1 cellular context compared by ENCODE assay signal in the genomic region with DNA sequence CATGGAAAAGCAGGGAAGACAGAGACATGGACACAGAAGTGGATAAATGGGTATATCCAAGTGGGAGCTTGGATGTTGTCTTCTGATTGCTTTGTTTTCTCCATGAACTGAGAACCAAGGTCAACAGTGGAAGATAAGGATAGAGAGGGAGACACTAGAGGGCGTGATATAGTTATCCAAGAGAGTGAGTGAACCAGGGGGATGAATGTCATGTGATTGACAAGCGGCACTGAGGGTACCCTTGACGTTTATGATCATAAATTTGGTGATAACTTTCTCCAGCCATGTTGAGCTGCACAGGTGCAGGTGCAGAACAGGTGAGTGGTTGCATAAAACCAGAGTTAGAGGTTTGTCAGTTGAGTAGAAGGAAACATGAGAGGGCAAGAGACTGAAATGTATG.
TF ChIP-seq lines count a peak whose summit lies in the region.

No MANE protein-coding gene starts in this region.

TF ChIP-seq in HepG2, 621 proteins besides CTCF, POLR2A, EP300 and RAD21:
- TF ChIP-seq ZNF549 (CRISPR knock-in tag; IDR thresholded peaks at IDR 0.05) (no peak), FOXA1 (IDR thresholded peaks at IDR 0.05) (no peak), FOXA1 (CRISPR knock-in tag; IDR thresholded peaks at IDR 0.05) (peak; percentile 27; the same call in 1 of the 2 replicates), ZNF713 (CRISPR knock-in tag; IDR thresholded peaks at IDR 0.05) (no peak), ZZZ3 (CRISPR knock-in tag; IDR thresholded peaks at IDR 0.05; ENCODE audit: borderline replicate concordance) (no peak), KDM1A (CRISPR knock-in tag; IDR thresholded peaks at IDR 0.05) (no peak), ZNF644 (CRISPR knock-in tag; IDR thresholded peaks at IDR 0.05; ENCODE audit: low read depth) (0 out of 2 replicates have a peak, but pooled peaks have one; percentile 35), NR2C2 (CRISPR knock-in tag; IDR thresholded peaks at IDR 0.05; ENCODE audit: borderline replicate concordance) (no peak), ZNF7 (CRISPR knock-in tag; IDR thresholded peaks at IDR 0.05) (peak; percentile 75; the same call in 1 of the 2 replicates), GATAD2A (CRISPR knock-in tag; IDR thresholded peaks at IDR 0.05) (0 out of 2 replicates have a peak, but pooled peaks have one; percentile 30), CENPX (CRISPR knock-in tag; IDR thresholded peaks at IDR 0.05) (no peak), KMT2B (CRISPR knock-in tag; IDR thresholded peaks at IDR 0.05) (no peak), ZNF619 (CRISPR knock-in tag; IDR thresholded peaks at IDR 0.05) (no peak), SOX5 (CRISPR knock-in tag; IDR thresholded peaks at IDR 0.05; ENCODE audit: borderline replicate concordance) (no peak), STAG1 (CRISPR knock-in tag; IDR thresholded peaks at IDR 0.05) (peak; percentile 76), ZFYVE20 (CRISPR knock-in tag; IDR thresholded peaks at IDR 0.05; ENCODE audit: borderline replicate concordance, low read depth) (no peak), RXRB (CRISPR knock-in tag; IDR thresholded peaks at IDR 0.05; ENCODE audit: borderline replicate concordance) (peak; percentile 37; the same call in 1 of the 2 replicates), KLF13 (CRISPR knock-in tag; IDR thresholded peaks at IDR 0.05) (no peak), HCFC1 (IDR thresholded peaks at IDR 0.05; ENCODE audit: low read depth, low read length) (no peak), FLYWCH1 (CRISPR knock-in tag; IDR thresholded peaks at IDR 0.05) (no peak), FOXK1 (CRISPR knock-in tag; IDR thresholded peaks at IDR 0.05; ENCODE audit: borderline replicate concordance, low read depth) (peak; percentile 51; the same call in 1 of the 2 replicates), IRX3 (CRISPR knock-in tag; IDR thresholded peaks at IDR 0.05; ENCODE audit: borderline replicate concordance, low read depth) (no peak), THAP11 (CRISPR knock-in tag; IDR thresholded peaks at IDR 0.05) (0 out of 2 replicates have a peak, but pooled peaks have one; percentile 28), ZNF10 (CRISPR knock-in tag; IDR thresholded peaks at IDR 0.05; ENCODE audit: borderline replicate concordance, low read depth) (no peak), NFE2L1 (CRISPR knock-in tag; IDR thresholded peaks at IDR 0.05; ENCODE audit: borderline replicate concordance) (no peak)
- TF ChIP-seq, protein P1, sequence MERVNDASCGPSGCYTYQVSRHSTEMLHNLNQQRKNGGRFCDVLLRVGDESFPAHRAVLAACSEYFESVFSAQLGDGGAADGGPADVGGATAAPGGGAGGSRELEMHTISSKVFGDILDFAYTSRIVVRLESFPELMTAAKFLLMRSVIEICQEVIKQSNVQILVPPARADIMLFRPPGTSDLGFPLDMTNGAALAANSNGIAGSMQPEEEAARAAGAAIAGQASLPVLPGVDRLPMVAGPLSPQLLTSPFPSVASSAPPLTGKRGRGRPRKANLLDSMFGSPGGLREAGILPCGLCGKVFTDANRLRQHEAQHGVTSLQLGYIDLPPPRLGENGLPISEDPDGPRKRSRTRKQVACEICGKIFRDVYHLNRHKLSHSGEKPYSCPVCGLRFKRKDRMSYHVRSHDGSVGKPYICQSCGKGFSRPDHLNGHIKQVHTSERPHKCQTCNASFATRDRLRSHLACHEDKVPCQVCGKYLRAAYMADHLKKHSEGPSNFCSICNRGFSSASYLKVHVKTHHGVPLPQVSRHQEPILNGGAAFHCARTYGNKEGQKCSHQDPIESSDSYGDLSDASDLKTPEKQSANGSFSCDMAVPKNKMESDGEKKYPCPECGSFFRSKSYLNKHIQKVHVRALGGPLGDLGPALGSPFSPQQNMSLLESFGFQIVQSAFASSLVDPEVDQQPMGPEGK (CRISPR knock-in tag; IDR thresholded peaks at IDR 0.05): no peak
- TF ChIP-seq, protein P2, sequence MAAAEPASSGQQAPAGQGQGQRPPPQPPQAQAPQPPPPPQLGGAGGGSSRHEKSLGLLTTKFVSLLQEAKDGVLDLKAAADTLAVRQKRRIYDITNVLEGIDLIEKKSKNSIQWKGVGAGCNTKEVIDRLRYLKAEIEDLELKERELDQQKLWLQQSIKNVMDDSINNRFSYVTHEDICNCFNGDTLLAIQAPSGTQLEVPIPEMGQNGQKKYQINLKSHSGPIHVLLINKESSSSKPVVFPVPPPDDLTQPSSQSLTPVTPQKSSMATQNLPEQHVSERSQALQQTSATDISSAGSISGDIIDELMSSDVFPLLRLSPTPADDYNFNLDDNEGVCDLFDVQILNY (CRISPR knock-in tag; conservative IDR thresholded peaks at IDR 0.05): no peak
- TF ChIP-seq, protein P3, sequence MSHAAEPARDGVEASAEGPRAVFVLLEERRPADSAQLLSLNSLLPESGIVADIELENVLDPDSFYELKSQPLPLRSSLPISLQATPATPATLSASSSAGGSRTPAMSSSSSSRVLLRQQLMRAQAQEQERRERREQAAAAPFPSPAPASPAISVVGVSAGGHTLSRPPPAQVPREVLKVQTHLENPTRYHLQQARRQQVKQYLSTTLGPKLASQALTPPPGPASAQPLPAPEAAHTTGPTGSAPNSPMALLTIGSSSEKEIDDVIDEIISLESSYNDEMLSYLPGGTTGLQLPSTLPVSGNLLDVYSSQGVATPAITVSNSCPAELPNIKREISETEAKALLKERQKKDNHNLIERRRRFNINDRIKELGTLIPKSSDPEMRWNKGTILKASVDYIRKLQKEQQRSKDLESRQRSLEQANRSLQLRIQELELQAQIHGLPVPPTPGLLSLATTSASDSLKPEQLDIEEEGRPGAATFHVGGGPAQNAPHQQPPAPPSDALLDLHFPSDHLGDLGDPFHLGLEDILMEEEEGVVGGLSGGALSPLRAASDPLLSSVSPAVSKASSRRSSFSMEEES (CRISPR knock-in tag; IDR thresholded peaks at IDR 0.05): peak; percentile 72; the same call in 1 of the 2 replicates
- TF ChIP-seq, protein P4, sequence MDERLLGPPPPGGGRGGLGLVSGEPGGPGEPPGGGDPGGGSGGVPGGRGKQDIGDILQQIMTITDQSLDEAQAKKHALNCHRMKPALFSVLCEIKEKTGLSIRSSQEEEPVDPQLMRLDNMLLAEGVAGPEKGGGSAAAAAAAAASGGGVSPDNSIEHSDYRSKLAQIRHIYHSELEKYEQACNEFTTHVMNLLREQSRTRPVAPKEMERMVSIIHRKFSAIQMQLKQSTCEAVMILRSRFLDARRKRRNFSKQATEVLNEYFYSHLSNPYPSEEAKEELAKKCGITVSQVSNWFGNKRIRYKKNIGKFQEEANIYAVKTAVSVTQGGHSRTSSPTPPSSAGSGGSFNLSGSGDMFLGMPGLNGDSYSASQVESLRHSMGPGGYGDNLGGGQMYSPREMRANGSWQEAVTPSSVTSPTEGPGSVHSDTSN (CRISPR knock-in tag; IDR thresholded peaks at IDR 0.05): 0 out of 2 replicates have a peak, but pooled peaks have one; percentile 18
- TF ChIP-seq, protein P5, sequence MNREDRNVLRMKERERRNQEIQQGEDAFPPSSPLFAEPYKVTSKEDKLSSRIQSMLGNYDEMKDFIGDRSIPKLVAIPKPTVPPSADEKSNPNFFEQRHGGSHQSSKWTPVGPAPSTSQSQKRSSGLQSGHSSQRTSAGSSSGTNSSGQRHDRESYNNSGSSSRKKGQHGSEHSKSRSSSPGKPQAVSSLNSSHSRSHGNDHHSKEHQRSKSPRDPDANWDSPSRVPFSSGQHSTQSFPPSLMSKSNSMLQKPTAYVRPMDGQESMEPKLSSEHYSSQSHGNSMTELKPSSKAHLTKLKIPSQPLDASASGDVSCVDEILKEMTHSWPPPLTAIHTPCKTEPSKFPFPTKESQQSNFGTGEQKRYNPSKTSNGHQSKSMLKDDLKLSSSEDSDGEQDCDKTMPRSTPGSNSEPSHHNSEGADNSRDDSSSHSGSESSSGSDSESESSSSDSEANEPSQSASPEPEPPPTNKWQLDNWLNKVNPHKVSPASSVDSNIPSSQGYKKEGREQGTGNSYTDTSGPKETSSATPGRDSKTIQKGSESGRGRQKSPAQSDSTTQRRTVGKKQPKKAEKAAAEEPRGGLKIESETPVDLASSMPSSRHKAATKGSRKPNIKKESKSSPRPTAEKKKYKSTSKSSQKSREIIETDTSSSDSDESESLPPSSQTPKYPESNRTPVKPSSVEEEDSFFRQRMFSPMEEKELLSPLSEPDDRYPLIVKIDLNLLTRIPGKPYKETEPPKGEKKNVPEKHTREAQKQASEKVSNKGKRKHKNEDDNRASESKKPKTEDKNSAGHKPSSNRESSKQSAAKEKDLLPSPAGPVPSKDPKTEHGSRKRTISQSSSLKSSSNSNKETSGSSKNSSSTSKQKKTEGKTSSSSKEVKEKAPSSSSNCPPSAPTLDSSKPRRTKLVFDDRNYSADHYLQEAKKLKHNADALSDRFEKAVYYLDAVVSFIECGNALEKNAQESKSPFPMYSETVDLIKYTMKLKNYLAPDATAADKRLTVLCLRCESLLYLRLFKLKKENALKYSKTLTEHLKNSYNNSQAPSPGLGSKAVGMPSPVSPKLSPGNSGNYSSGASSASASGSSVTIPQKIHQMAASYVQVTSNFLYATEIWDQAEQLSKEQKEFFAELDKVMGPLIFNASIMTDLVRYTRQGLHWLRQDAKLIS (CRISPR knock-in tag; IDR thresholded peaks at IDR 0.05): no peak
- TF ChIP-seq, protein P6, sequence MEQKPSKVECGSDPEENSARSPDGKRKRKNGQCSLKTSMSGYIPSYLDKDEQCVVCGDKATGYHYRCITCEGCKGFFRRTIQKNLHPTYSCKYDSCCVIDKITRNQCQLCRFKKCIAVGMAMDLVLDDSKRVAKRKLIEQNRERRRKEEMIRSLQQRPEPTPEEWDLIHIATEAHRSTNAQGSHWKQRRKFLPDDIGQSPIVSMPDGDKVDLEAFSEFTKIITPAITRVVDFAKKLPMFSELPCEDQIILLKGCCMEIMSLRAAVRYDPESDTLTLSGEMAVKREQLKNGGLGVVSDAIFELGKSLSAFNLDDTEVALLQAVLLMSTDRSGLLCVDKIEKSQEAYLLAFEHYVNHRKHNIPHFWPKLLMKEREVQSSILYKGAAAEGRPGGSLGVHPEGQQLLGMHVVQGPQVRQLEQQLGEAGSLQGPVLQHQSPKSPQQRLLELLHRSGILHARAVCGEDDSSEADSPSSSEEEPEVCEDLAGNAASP (CRISPR knock-in tag; IDR thresholded peaks at IDR 0.05; ENCODE audit: borderline replicate concordance): peak; percentile 68; the same call in 1 of the 2 replicates
- TF ChIP-seq, protein P7, sequence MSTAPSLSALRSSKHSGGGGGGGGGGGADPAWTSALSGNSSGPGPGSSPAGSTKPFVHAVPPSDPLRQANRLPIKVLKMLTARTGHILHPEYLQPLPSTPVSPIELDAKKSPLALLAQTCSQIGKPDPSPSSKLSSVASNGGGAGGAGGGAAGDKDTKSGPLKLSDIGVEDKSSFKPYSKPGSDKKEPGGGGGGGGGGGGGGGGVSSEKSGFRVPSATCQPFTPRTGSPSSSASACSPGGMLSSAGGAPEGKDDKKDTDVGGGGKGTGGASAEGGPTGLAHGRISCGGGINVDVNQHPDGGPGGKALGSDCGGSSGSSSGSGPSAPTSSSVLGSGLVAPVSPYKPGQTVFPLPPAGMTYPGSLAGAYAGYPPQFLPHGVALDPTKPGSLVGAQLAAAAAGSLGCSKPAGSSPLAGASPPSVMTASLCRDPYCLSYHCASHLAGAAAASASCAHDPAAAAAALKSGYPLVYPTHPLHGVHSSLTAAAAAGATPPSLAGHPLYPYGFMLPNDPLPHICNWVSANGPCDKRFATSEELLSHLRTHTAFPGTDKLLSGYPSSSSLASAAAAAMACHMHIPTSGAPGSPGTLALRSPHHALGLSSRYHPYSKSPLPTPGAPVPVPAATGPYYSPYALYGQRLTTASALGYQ (CRISPR knock-in tag; IDR thresholded peaks at IDR 0.05): no peak
